Comparison of ENCODE assay signal across 8 cellular contexts in the genomic region with DNA sequence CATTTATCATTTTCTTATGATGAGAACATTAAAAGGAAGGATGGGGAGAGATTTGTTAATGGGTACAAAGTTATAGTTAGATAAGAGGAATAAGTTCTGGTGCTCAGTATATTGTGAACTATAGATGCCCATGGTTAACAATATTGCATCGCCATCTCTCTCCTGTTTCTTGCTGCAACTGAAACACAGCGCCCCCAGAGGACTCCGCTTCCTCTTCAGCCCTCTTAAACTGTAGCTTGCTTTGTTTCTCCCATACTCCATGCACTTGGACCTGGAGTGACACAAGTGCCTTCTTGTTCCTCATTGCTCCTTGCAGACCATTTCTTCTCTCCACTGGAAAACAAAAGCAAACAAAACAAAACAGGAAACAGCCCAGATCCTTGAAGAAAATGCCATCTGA.
DNase-seq lines count a peak whose midpoint lies in the region; ATAC-seq and TF ChIP-seq lines count a peak whose summit lies in the region.

No MANE protein-coding gene starts in this region.

- TF ChIP-seq POLR2A in uterus (IDR thresholded peaks at IDR 0.05): no peak

- intact Hi-C loops in left ventricle myocardium superior (cut with micrococcal nuclease): no loop called here
- intact Hi-C loops in uterus (cut with DNase I; ENCODE audit: low total_unique reads): no loop called here

- TF ChIP-seq CTCF in GM12874 (IDR thresholded peaks at IDR 0.05; ENCODE audit: insufficient read depth, low read depth, low read length): 0 out of 2 replicates have a peak, but pooled peaks have one; percentile 23
- no peak for TF ChIP-seq CTCF in uterus (IDR thresholded peaks at IDR 0.05)

- H3K27me3 ChIP-seq in uterus: no peaks in the 10 kb centered on the region

- peak; percentile 35 for ATAC-seq in left ventricle myocardium superior
- no peak for ATAC-seq in HG03565 (IDR thresholded peaks at IDR 0.05; ENCODE audit: unreplicated experiment)
- no peak for ATAC-seq in GM18517 (IDR thresholded peaks at IDR 0.05; ENCODE audit: unreplicated experiment)
- ATAC-seq in HG02981 (IDR thresholded peaks at IDR 0.05; ENCODE audit: unreplicated experiment): no peak

- DNase-seq in AG08395 (ENCODE audit: low spot score) (peak; percentile 17), SK-N-DZ (ENCODE audit: low spot score) (peak; percentile 23), left ventricle myocardium superior (peak; percentile 48), uterus (no peak)

- H3K36me3 ChIP-seq in uterus: no peaks in the 10 kb centered on the region

- no peaks in the 10 kb centered on the region for H3K4me1 ChIP-seq in uterus

- no peak overlapping the region for H3K4me3 ChIP-seq in uterus

- no peak overlapping the region for H3K27ac ChIP-seq in uterus

- H3K9me3 ChIP-seq in uterus: no peaks in the 10 kb centered on the region

Comparison
In these comparisons a context has a peak if more than half of its experiments do, and no peak if none do; other contexts are left out.
1. DNase-seq: peak in AG08395 (single experiment), SK-N-DZ (single experiment) and left ventricle myocardium superior (single experiment); none in uterus (0 of 2).